Comparison of ENCODE assay signal across 8 cellular contexts in genomic region chr12:117236456-117237001, GRCh38. TPM values are rescaled to one million over a fixed set of nuclear protein-coding genes. Genes with fewer than 3 reads are reported as not detected.
DNase-seq lines count a peak whose midpoint lies in the region; FAIRE-seq and TF ChIP-seq lines count a peak whose summit lies in the region.

No MANE protein-coding gene starts in this region.

- H3K36me3 ChIP-seq in bronchial epithelial cell (ENCODE audit: control insufficient read depth, insufficient read depth, low read length), result no peaks in the 10 kb centered on the region
- no peaks in the 10 kb centered on the region for H3K36me3 ChIP-seq in kidney epithelial cell (ENCODE audit: control insufficient read depth, insufficient read depth, low read length)

- TF ChIP-seq CTCF in VCaP (conservative IDR thresholded peaks at IDR 0.05), result peak; percentile 92
- peak; percentile 80 for TF ChIP-seq CTCF in bronchial epithelial cell (IDR thresholded peaks at IDR 0.05; ENCODE audit: insufficient read depth, low read length, severe bottlenecking)
- peak; percentile 87 for TF ChIP-seq CTCF in kidney epithelial cell (IDR thresholded peaks at IDR 0.05; ENCODE audit: insufficient read depth, low read length, poor library complexity, severe bottlenecking)

- H3K4me3 ChIP-seq in bronchial epithelial cell (ENCODE audit: low read depth, low read length) (no peak overlapping the region), kidney epithelial cell (ENCODE audit: low read depth, low read length) (no peak overlapping the region)

- H3K27me3 ChIP-seq in bronchial epithelial cell (ENCODE audit: control insufficient read depth, insufficient read depth, low read length) (no peaks in the 10 kb centered on the region), kidney epithelial cell (ENCODE audit: control insufficient read depth, insufficient read depth, low read length) (no peaks in the 10 kb centered on the region)

- DNase-seq in SKM-1 treated with dmso at 0.1 percent for 144 hours (lab: John Stamatoyannopoulos, UW; ENCODE audit: unreplicated experiment), result peak; percentile 1
- no peak for DNase-seq in SKM-1 (lab: John Stamatoyannopoulos, UW; ENCODE audit: unreplicated experiment)
- DNase-seq in NCI-H2107 treated with DMSO at 0.1 percent for 48 hours (lab: John Stamatoyannopoulos, UW; ENCODE audit: unreplicated experiment), result peak; percentile 81
- DNase-seq in bronchial epithelial cell (ENCODE audit: low read depth), result peak; percentile 35
- DNase-seq in kidney epithelial cell (ENCODE audit: low read depth), result peak; percentile 23
- peak; percentile 69 to 73 for DNase-seq in stimulated activated CD4-positive, alpha-beta T cell treated with anti-CD3 and anti-CD28 coated beads, Interleukin-1b, Interleukin-23, amount 100 ng/mL, for 4 hours (ENCODE audit: low read depth in 2 of 2)
- DNase-seq in GOT3 (lab: John Stamatoyannopoulos, UW), result no peak

- H3K27ac ChIP-seq in VCaP, result no peak overlapping the region

- no peak for FAIRE-seq in bronchial epithelial cell (lab: Jason Lieb, UNC)

RNA-seq across cellular contexts. Expression of gene FBXO21, which starts 46.3 kb away (rescaled TPM):
- total RNA-seq in bronchial epithelial cell, result 52.7 and 117 TPM in 2 replicates
- 72.8 and 82.1 TPM in 2 replicates for total RNA-seq in kidney epithelial cell

Comparison
In these comparisons a context has a peak if more than half of its experiments do, and no peak if none do; other contexts are left out.
1. DNase-seq: peak in SKM-1 treated with dmso at 0.1 percent for 144 hours (single experiment), NCI-H2107 treated with DMSO at 0.1 percent for 48 hours (single experiment), bronchial epithelial cell (single experiment), kidney epithelial cell (single experiment) and stimulated activated CD4-positive, alpha-beta T cell treated with anti-CD3 and anti-CD28 coated beads, Interleukin-1b, Interleukin-23, amount 100 ng/mL, for 4 hours (2 of 2); none in SKM-1 (single experiment) and GOT3 (single experiment).
2. Peak in every context shown above with its lines, with median percentiles within 50 percentile points of each other: CTCF ChIP-seq.